ENCODE assay signal across 1 cellular context in the genomic region with DNA sequence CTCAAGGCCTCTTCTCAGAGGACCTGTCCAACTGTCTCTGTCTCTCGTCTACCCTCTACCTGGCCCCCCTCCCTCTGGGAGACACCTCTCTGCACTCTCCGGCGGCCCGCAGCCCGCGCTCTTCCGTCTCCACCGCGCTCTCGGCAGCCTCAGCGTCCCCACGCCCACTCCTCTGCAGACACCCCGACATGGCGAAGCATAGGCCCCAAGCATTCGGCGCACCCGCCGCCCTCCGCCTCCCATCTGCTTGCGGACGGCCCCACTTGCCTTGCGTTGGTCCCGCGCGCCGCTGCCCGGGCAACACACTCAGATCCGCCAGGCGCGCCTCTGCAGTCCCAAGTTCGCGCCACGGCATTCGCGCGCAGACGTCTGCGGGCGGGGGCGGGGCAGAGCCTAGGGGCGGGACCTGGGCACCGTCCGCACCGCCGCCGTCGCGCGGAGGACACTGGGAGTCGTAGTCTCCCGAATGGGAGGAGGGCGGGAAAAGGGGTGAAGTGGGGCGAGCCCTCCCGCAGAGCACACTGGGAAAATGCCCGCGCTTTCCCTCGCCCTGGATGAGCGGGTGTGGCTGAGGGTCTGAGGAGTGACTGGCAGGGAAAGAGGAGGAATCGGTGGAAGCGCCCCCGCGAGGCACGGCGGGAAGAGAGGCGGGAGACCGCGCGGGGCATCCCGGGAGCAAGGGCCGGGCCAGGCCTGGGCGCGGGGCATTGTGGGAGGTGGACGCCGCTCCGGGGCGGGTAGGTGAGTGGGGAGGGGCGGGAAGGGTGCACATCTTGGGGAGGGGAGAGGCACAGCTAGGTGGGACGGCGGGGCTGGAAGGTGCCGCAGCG.
TF ChIP-seq lines count a peak whose summit lies in the region.

TSS of gene LIG1 (minus strand) at position 371 of the 830 bp plus-strand sequence. CDS start 4,778 bp downstream, outside the sequence.
TSS of gene ZSWIM9 (plus strand) at position 707 of the 830 bp plus-strand sequence. CDS start 1,123 bp downstream, outside the sequence.

TF ChIP-seq in HepG2, 621 proteins besides CTCF, POLR2A, EP300 and RAD21 (continued from another document and continues in another):
- TF ChIP-seq, protein P1, sequence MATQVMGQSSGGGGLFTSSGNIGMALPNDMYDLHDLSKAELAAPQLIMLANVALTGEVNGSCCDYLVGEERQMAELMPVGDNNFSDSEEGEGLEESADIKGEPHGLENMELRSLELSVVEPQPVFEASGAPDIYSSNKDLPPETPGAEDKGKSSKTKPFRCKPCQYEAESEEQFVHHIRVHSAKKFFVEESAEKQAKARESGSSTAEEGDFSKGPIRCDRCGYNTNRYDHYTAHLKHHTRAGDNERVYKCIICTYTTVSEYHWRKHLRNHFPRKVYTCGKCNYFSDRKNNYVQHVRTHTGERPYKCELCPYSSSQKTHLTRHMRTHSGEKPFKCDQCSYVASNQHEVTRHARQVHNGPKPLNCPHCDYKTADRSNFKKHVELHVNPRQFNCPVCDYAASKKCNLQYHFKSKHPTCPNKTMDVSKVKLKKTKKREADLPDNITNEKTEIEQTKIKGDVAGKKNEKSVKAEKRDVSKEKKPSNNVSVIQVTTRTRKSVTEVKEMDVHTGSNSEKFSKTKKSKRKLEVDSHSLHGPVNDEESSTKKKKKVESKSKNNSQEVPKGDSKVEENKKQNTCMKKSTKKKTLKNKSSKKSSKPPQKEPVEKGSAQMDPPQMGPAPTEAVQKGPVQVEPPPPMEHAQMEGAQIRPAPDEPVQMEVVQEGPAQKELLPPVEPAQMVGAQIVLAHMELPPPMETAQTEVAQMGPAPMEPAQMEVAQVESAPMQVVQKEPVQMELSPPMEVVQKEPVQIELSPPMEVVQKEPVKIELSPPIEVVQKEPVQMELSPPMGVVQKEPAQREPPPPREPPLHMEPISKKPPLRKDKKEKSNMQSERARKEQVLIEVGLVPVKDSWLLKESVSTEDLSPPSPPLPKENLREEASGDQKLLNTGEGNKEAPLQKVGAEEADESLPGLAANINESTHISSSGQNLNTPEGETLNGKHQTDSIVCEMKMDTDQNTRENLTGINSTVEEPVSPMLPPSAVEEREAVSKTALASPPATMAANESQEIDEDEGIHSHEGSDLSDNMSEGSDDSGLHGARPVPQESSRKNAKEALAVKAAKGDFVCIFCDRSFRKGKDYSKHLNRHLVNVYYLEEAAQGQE (IDR thresholded peaks at IDR 0.05; ENCODE audit: borderline replicate concordance in 1 of 2, low read depth in 1 of 2, low read length in 2 of 2) = peak in 1 of 2 experiments; percentile 45; a peak in 1 of 4 replicates
- TF ChIP-seq ZFP82 (CRISPR knock-in tag; IDR thresholded peaks at IDR 0.05; ENCODE audit: borderline replicate concordance) (peak; percentile 35; the same call in 1 of the 2 replicates), SMYD3 (CRISPR knock-in tag; IDR thresholded peaks at IDR 0.05) (no peak), HOXA9 (CRISPR knock-in tag; IDR thresholded peaks at IDR 0.05; ENCODE audit: borderline replicate concordance) (peak; percentile 83), MAZ (IDR thresholded peaks at IDR 0.05; ENCODE audit: borderline replicate concordance, low read depth, low read length) (0 out of 2 replicates have a peak, but pooled peaks have one; percentile 62), MAZ (CRISPR knock-in tag; IDR thresholded peaks at IDR 0.05; ENCODE audit: low read depth) (peak; percentile 83), CBX5 (CRISPR knock-in tag; IDR thresholded peaks at IDR 0.05; ENCODE audit: borderline replicate concordance) (no peak), ZNF253 (CRISPR knock-in tag; IDR thresholded peaks at IDR 0.05; ENCODE audit: borderline replicate concordance) (no peak), POGZ (CRISPR knock-in tag; IDR thresholded peaks at IDR 0.05) (peak; percentile 70), THYN1 (CRISPR knock-in tag; IDR thresholded peaks at IDR 0.05; ENCODE audit: borderline replicate concordance, low read depth) (no peak), NFE2L1 (CRISPR knock-in tag; IDR thresholded peaks at IDR 0.05; ENCODE audit: borderline replicate concordance) (peak; percentile 82; the same call in 1 of the 2 replicates), DR1 (CRISPR knock-in tag; IDR thresholded peaks at IDR 0.05) (peak; percentile 86), SOX6 (IDR thresholded peaks at IDR 0.05) (no peak), SOX6 (CRISPR knock-in tag; IDR thresholded peaks at IDR 0.05) (0 out of 2 replicates have a peak, but pooled peaks have one; percentile 28), ZNF512 (CRISPR knock-in tag; IDR thresholded peaks at IDR 0.05) (no peak), CBFB (CRISPR knock-in tag; IDR thresholded peaks at IDR 0.05) (no peak), ZFP36 (IDR thresholded peaks at IDR 0.05; ENCODE audit: borderline replicate concordance, low read depth, low read length, partially characterized antibody) (no peak), ZNF576 (CRISPR knock-in tag; IDR thresholded peaks at IDR 0.05) (no peak), SMAD3 (CRISPR knock-in tag; IDR thresholded peaks at IDR 0.05) (peak; percentile 40; the same call in 1 of the 2 replicates), NRL (CRISPR knock-in tag; IDR thresholded peaks at IDR 0.05; ENCODE audit: borderline replicate concordance) (0 out of 2 replicates have a peak, but pooled peaks have one; percentile 49), ATF4 (CRISPR knock-in tag; IDR thresholded peaks at IDR 0.05) (peak in 1 of 2 experiments; percentile 38; a peak in 1 of 4 replicates), POLR2AphosphoS5 (IDR thresholded peaks at IDR 0.05; ENCODE audit: low read depth, low read length) (peak; percentile 53), TOPORS (CRISPR knock-in tag; IDR thresholded peaks at IDR 0.05) (no peak), ZNF761 (CRISPR knock-in tag; conservative IDR thresholded peaks at IDR 0.05) (peak; percentile 79; the same call in 1 of the 2 replicates), SSRP1 (CRISPR knock-in tag; IDR thresholded peaks at IDR 0.05) (no peak), ARHGAP35 (CRISPR knock-in tag; IDR thresholded peaks at IDR 0.05; ENCODE audit: borderline replicate concordance) (peak; percentile 41; the same call in 1 of the 2 replicates), THAP9 (CRISPR knock-in tag; IDR thresholded peaks at IDR 0.05; ENCODE audit: borderline replicate concordance) (peak; percentile 82; the same call in 1 of the 2 replicates), ZNF350 (CRISPR knock-in tag; IDR thresholded peaks at IDR 0.05; ENCODE audit: borderline replicate concordance, low read depth) (peak; percentile 75), BORCS8-MEF2B (CRISPR knock-in tag; IDR thresholded peaks at IDR 0.05) (peak; percentile 88; the same call in 1 of the 2 replicates), GLI4 (CRISPR knock-in tag; IDR thresholded peaks at IDR 0.05; ENCODE audit: borderline replicate concordance) (no peak), DNMT1 (CRISPR knock-in tag; IDR thresholded peaks at IDR 0.05) (no peak), ZNF441 (CRISPR knock-in tag; IDR thresholded peaks at IDR 0.05; ENCODE audit: borderline replicate concordance) (peak; percentile 98), ARID2 (CRISPR knock-in tag; IDR thresholded peaks at IDR 0.05; ENCODE audit: borderline replicate concordance) (0 out of 2 replicates have a peak, but pooled peaks have one; percentile 18), ZNF644 (CRISPR knock-in tag; IDR thresholded peaks at IDR 0.05; ENCODE audit: low read depth) (no peak), ZFP37 (CRISPR knock-in tag; IDR thresholded peaks at IDR 0.05; ENCODE audit: borderline replicate concordance) (no peak), HDAC2 (CRISPR knock-in tag; IDR thresholded peaks at IDR 0.05) (0 out of 2 replicates have a peak, but pooled peaks have one; percentile 40), TCF7L2 (IDR thresholded peaks at IDR 0.05; ENCODE audit: low read depth, low read length) (no peak), PPARG (CRISPR knock-in tag; conservative IDR thresholded peaks at IDR 0.05) (peak; percentile 55; the same call in 1 of the 2 replicates), JUNB (CRISPR knock-in tag; IDR thresholded peaks at IDR 0.05; ENCODE audit: borderline replicate concordance) (no peak), NFRKB (IDR thresholded peaks at IDR 0.05) (no peak), ZNF414 (CRISPR knock-in tag; IDR thresholded peaks at IDR 0.05) (0 out of 2 replicates have a peak, but pooled peaks have one; percentile 24), HMG20A (CRISPR knock-in tag; IDR thresholded peaks at IDR 0.05; ENCODE audit: borderline replicate concordance) (no peak)
- TF ChIP-seq, protein P2, sequence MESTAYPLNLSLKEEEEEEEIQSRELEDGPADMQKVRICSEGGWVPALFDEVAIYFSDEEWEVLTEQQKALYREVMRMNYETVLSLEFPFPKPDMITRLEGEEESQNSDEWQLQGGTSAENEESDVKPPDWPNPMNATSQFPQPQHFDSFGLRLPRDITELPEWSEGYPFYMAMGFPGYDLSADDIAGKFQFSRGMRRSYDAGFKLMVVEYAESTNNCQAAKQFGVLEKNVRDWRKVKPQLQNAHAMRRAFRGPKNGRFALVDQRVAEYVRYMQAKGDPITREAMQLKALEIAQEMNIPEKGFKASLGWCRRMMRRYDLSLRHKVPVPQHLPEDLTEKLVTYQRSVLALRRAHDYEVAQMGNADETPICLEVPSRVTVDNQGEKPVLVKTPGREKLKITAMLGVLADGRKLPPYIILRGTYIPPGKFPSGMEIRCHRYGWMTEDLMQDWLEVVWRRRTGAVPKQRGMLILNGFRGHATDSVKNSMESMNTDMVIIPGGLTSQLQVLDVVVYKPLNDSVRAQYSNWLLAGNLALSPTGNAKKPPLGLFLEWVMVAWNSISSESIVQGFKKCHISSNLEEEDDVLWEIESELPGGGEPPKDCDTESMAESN (CRISPR knock-in tag; conservative IDR thresholded peaks at IDR 0.05) = peak; percentile 87
- TF ChIP-seq, protein P3, sequence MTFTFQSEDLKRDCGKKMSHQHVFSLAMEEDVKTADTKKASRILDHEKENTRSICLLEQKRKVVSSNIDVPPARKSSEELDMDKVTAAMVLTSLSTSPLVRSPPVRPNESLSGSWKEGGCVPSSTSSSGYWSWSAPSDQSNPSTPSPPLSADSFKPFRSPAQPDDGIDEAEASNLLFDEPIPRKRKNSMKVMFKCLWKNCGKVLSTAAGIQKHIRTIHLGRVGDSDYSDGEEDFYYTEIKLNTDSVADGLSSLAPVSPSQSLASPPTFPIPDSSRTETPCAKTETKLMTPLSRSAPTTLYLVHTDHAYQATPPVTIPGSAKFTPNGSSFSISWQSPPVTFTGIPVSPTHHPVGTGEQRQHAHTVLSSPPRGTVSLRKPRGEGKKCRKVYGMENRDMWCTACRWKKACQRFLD (CRISPR knock-in tag; IDR thresholded peaks at IDR 0.05; ENCODE audit: borderline replicate concordance) = peak; percentile 40; the same call in 1 of the 2 replicates
- TF ChIP-seq, protein P4, sequence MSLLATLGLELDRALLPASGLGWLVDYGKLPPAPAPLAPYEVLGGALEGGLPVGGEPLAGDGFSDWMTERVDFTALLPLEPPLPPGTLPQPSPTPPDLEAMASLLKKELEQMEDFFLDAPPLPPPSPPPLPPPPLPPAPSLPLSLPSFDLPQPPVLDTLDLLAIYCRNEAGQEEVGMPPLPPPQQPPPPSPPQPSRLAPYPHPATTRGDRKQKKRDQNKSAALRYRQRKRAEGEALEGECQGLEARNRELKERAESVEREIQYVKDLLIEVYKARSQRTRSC (CRISPR knock-in tag; IDR thresholded peaks at IDR 0.05; ENCODE audit: low read depth) = 0 out of 2 replicates have a peak, but pooled peaks have one; percentile 58
- TF ChIP-seq, protein P5, sequence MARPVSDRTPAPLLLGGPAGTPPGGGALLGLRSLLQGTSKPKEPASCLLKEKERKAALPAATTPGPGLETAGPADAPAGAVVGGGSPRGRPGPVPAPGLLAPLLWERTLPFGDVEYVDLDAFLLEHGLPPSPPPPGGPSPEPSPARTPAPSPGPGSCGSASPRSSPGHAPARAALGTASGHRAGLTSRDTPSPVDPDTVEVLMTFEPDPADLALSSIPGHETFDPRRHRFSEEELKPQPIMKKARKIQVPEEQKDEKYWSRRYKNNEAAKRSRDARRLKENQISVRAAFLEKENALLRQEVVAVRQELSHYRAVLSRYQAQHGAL (CRISPR knock-in tag; IDR thresholded peaks at IDR 0.05; ENCODE audit: not compliant biosample characterization) = no peak
